Comparison of ENCODE assay signal across 10 cellular contexts in the genomic region with DNA sequence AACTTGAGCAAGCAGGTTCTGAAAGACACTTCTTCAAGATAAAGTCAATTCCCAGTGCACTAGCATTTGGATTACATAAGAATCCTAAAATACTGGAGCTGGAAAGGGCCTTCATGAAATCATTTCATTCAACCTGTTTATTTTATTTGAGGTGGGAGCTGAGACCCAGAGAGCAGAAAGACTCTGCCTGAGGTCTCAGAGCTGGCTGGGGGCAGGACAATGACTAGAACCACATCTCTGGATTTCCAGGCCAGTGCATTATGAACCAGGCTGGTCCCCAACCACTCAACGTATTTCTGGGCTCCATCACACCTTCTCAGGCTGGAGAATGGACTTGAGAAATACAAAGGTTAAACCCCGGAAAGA. TPM values are rescaled to one million over a fixed set of nuclear protein-coding genes. Genes with fewer than 3 reads are reported as not detected.
DNase-seq lines count a peak whose midpoint lies in the region; ATAC-seq lines count a peak whose summit lies in the region.
"Had no signal": no experiment of that assay in that cellular context is flagged by ENCODE, and none has a peak within 500 bp of the region (broad histone marks: within the 10 kb centered on the region; RNA-seq: fewer than 3 reads in every experiment).

No MANE protein-coding gene starts in this region.

- H3K36me3 Mint-ChIP-seq in activated T-helper 17 cell treated with anti-CD3 and anti-CD28 coated beads, Interleukin-2, amount 50 U/mL, for 72 hours (ENCODE audit: low read depth) = peaks cover 58% of the 10 kb centered on the region
- peaks cover 8 to 13% of the 10 kb centered on the region in 2 donors for H3K36me3 Mint-ChIP-seq in naive B cell

- H3K4me1 Mint-ChIP-seq in activated T-helper 17 cell treated with anti-CD3 and anti-CD28 coated beads, Interleukin-2, amount 50 U/mL, for 72 hours = peaks cover 52% of the 10 kb centered on the region
- peaks cover 50 to 89% (median 72%) of the 10 kb centered on the region in 3 donors for H3K4me1 Mint-ChIP-seq in naive B cell
- H3K4me1 Mint-ChIP-seq: neural crest cell had no signal

- peak overlapping the region; percentile 93 for H3K27ac Mint-ChIP-seq in activated T-helper 17 cell treated with anti-CD3 and anti-CD28 coated beads, Interleukin-2, amount 50 U/mL, for 72 hours
- peak overlapping the region in 5 of 6 donors; percentile 48 to 88 (median 72) for H3K27ac Mint-ChIP-seq in naive B cell

- DNase-seq in naive B cell = no peak
- no peak for DNase-seq in stimulated activated CD4-positive, alpha-beta T cell treated with anti-CD3 and anti-CD28 coated beads, Interleukin-2, amount 100 ng/mL, for 48 hours
- DNase-seq in stimulated activated CD4-positive, alpha-beta T cell treated with anti-CD3 and anti-CD28 coated beads, Interleukin-2, amount 100 ng/mL, for 24 hours = no peak
- no peak for DNase-seq in NCI-H1105 treated with DMSO at 0.1 percent for 48 hours (lab: John Stamatoyannopoulos, UW)

- H3K36me3 ChIP-seq in BLaER1 treated with 17β-estradiol and CSF1 and Interleukin-3, amounts not matched to agents 10 nM and 100 nM = peaks cover 19 to 52% (median 39%) of the 10 kb centered on the region in 11 experiments; a peak in 20 of 22 replicates

- H3K27me3 ChIP-seq in BLaER1 treated with 17β-estradiol and CSF1 and Interleukin-3, amounts not matched to agents 10 nM and 100 nM = no peaks in the 10 kb centered on the region
- H3K27me3 ChIP-seq: SJSA1 had no signal

- peaks cover 0 to 36% (median 22%) of the 10 kb centered on the region in 11 experiments; a peak in 18 of 22 replicates for H3K9me3 ChIP-seq in BLaER1 treated with 17β-estradiol and CSF1 and Interleukin-3, amounts not matched to agents 10 nM and 100 nM (replicated peaks in 1 of 11)
- H3K9me3 ChIP-seq: SJSA1 had no signal

- peak overlapping the region in 2 of 11 experiments; percentile 1 to 40; a peak in 3 of 22 replicates for H3K9ac ChIP-seq in BLaER1 treated with 17β-estradiol and CSF1 and Interleukin-3, amounts not matched to agents 10 nM and 100 nM

- H3K9me3 Mint-ChIP-seq in activated T-helper 17 cell treated with anti-CD3 and anti-CD28 coated beads, Interleukin-2, amount 50 U/mL, for 72 hours = peaks cover 3% of the 10 kb centered on the region
- peaks cover 0 to 6% (median 0%) of the 10 kb centered on the region in 7 donors for H3K9me3 Mint-ChIP-seq in naive B cell

- H3K4me2 ChIP-seq in BLaER1 treated with 17β-estradiol and CSF1 and Interleukin-3, amounts not matched to agents 10 nM and 100 nM = peak overlapping the region; percentile 54 to 98 (median 61)

- ATAC-seq in GM21529 (IDR thresholded peaks at IDR 0.05; ENCODE audit: unreplicated experiment) (peak; percentile 9), naive B cell (ENCODE audit: low read depth in 2 of 2) (no peak), GM21515 (IDR thresholded peaks at IDR 0.05; ENCODE audit: unreplicated experiment) (no peak)
- no peak for ATAC-seq in activated T-helper 17 cell treated with anti-CD3 and anti-CD28 coated beads, Interleukin-2, amount 50 U/mL, for 72 hours (replicated peaks)

- H3K4me3 Mint-ChIP-seq in activated T-helper 17 cell treated with anti-CD3 and anti-CD28 coated beads, Interleukin-2, amount 50 U/mL, for 72 hours = peak overlapping the region; percentile 78
- peak overlapping the region in 6 of 8 donors; percentile 12 to 62 (median 40) for H3K4me3 Mint-ChIP-seq in naive B cell
- H3K4me3 Mint-ChIP-seq: neural crest cell had no signal

- H3K27ac ChIP-seq in BLaER1 treated with 17β-estradiol and CSF1 and Interleukin-3, amounts not matched to agents 10 nM and 100 nM = peak overlapping the region in 1 of 11 experiments; percentile 38; a peak in 1 of 22 replicates
- H3K27ac ChIP-seq: SJSA1 had no signal

- peaks cover 62 to 100% (median 79%) of the 10 kb centered on the region in 11 experiments for H4K20me1 ChIP-seq in BLaER1 treated with 17β-estradiol and CSF1 and Interleukin-3, amounts not matched to agents 10 nM and 100 nM

- no peak overlapping the region for H3K4me3 ChIP-seq in BLaER1 treated with 17β-estradiol and CSF1 and Interleukin-3, amounts not matched to agents 10 nM and 100 nM
- H3K4me3 ChIP-seq: SJSA1 had no signal

- peaks cover 59 to 100% (median 71%) of the 10 kb centered on the region in 10 experiments for H3K4me1 ChIP-seq in BLaER1 treated with 17β-estradiol and CSF1 and Interleukin-3, amounts not matched to agents 10 nM and 100 nM

- no peaks in the 10 kb centered on the region for H3K27me3 Mint-ChIP-seq in activated T-helper 17 cell treated with anti-CD3 and anti-CD28 coated beads, Interleukin-2, amount 50 U/mL, for 72 hours
- H3K27me3 Mint-ChIP-seq in naive B cell = no peaks in the 10 kb centered on the region

RNA-seq across cellular contexts. Expression of a gene that starts 8.4 kb away (rescaled TPM):
- 100 to 1,000 TPM; 184 to 275 TPM for total RNA-seq in activated T-helper 17 cell treated with anti-CD3 and anti-CD28 coated beads, Interleukin-2, amount 50 U/mL, for 72 hours
- polyA plus RNA-seq in naive B cell (ENCODE audit: low read depth in 6 of 6) = 100 to 1,000 TPM; 146 to 167 (median 157) TPM
